Comparison of ENCODE assay signal across 21 cellular contexts in the genomic region with DNA sequence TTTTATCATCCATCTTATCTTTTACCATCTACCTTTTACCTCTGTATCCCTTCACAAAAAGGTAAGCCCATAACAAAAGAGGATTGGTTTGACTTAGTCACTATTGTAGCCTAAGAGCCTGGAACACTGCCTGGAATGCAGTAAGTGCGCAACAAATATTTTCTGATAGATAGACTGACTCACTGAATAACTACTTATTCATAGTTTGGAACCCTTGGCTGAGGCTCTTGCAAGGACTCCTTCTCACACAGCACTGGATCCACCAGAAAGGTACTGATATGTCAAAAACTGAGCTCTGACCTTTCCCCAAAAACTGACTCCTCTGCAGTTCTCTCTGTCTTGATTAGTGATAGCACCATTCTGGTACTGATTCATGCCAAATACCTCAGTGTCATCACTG.
DNase-seq lines count a peak whose midpoint lies in the region; ATAC-seq, FAIRE-seq and TF ChIP-seq lines count a peak whose summit lies in the region.
"Had no signal": no experiment of that assay in that cellular context is flagged by ENCODE, and none has a peak within 500 bp of the region (broad histone marks: within the 10 kb centered on the region; RNA-seq: fewer than 3 reads in every experiment).

No MANE protein-coding gene starts in this region.

- DNase-seq in NCI-H226 = peak; percentile 35
- DNase-seq in bronchial epithelial cell (ENCODE audit: low read depth) = peak; percentile 61
- DNase-seq in left lung = no peak
- no peak for DNase-seq in DMS 273 treated with DMSO at 0.1 percent for 48 hours (lab: John Stamatoyannopoulos, UW)
- no peak for DNase-seq in MV-4-11 (lab: John Stamatoyannopoulos, UW)
- DNase-seq: activated CD4-positive, alpha-beta T cell treated with anti-CD3 and anti-CD28 coated beads, Interleukin-2, amount 50 U/mL, for 1 hour; activated naive CD4-positive, alpha-beta T cell treated with anti-CD3 and anti-CD28 coated beads, Interleukin-2, amount 50 U/mL, for 16 hours; caudate nucleus; GF-D8; H7; NCI-H2029; NCI-H510A; nephron progenitor cell; psoas muscle; uterus had no signal

- H3K4me2 ChIP-seq in BLaER1 treated with 17β-estradiol and CSF1 and Interleukin-3, amounts not matched to agents 10 nM and 100 nM = peak overlapping the region; percentile 2 to 89 (median 82); a peak in 15 of 22 replicates

- TF ChIP-seq CTCF in bronchial epithelial cell (IDR thresholded peaks at IDR 0.05; ENCODE audit: insufficient read depth, low read length, severe bottlenecking) = no peak
- no peak for TF ChIP-seq CTCF in left lung (IDR thresholded peaks at IDR 0.05)

- H3K27me3 ChIP-seq in BLaER1 treated with 17β-estradiol and CSF1 and Interleukin-3, amounts not matched to agents 10 nM and 100 nM = no peaks in the 10 kb centered on the region
- peaks cover 2% of the 10 kb centered on the region for H3K27me3 ChIP-seq in bronchial epithelial cell (ENCODE audit: control insufficient read depth, insufficient read depth, low read length)
- H3K27me3 ChIP-seq in left lung = no peaks in the 10 kb centered on the region
- H3K27me3 ChIP-seq: uterus had no signal

- no peak overlapping the region for H3K9ac ChIP-seq in BLaER1 treated with 17β-estradiol and CSF1 and Interleukin-3, amounts not matched to agents 10 nM and 100 nM

- intact Hi-C loops in left lung (cut with DNase I) = no loop called here

- peak overlapping the region in 10 of 11 experiments; percentile 82 to 94 (median 92); a peak in 20 of 22 replicates for H3K27ac ChIP-seq in BLaER1 treated with 17β-estradiol and CSF1 and Interleukin-3, amounts not matched to agents 10 nM and 100 nM
- H3K27ac ChIP-seq in left lung = no peak overlapping the region
- H3K27ac ChIP-seq: psoas muscle, uterus had no signal

- no peaks in the 10 kb centered on the region for H4K20me1 ChIP-seq in BLaER1 treated with 17β-estradiol and CSF1 and Interleukin-3, amounts not matched to agents 10 nM and 100 nM

- no peak overlapping the region for H3K4me3 ChIP-seq in BLaER1 treated with 17β-estradiol and CSF1 and Interleukin-3, amounts not matched to agents 10 nM and 100 nM
- H3K4me3 ChIP-seq in bronchial epithelial cell (ENCODE audit: low read depth, low read length) (no peak overlapping the region), left lung (no peak overlapping the region)
- H3K4me3 ChIP-seq: psoas muscle, uterus had no signal

- no peaks in the 10 kb centered on the region for H3K36me3 ChIP-seq in BLaER1 treated with 17β-estradiol and CSF1 and Interleukin-3, amounts not matched to agents 10 nM and 100 nM
- H3K36me3 ChIP-seq in bronchial epithelial cell (ENCODE audit: control insufficient read depth, insufficient read depth, low read length) = no peaks in the 10 kb centered on the region
- no peaks in the 10 kb centered on the region for H3K36me3 ChIP-seq in left lung
- H3K36me3 ChIP-seq: uterus had no signal

- ATAC-seq in left lung = peak; percentile 9
- ATAC-seq in GM19023 (IDR thresholded peaks at IDR 0.05; ENCODE audit: unreplicated experiment) = no peak
- no peak for ATAC-seq in HG03442 (IDR thresholded peaks at IDR 0.05; ENCODE audit: unreplicated experiment)
- ATAC-seq: psoas muscle had no signal

- no peak for FAIRE-seq in bronchial epithelial cell (lab: Jason Lieb, UNC)
- FAIRE-seq: HTR-8/SVneo, islet of Langerhans, TTC549 had no signal

- H3K9me3 ChIP-seq in BLaER1 treated with 17β-estradiol and CSF1 and Interleukin-3, amounts not matched to agents 10 nM and 100 nM (replicated peaks in 1 of 11) = peaks cover 0 to 22% (median 11%) of the 10 kb centered on the region in 11 experiments; a peak in 16 of 22 replicates
- no peaks in the 10 kb centered on the region for H3K9me3 ChIP-seq in left lung
- H3K9me3 ChIP-seq: psoas muscle, uterus had no signal

- H3K4me1 ChIP-seq in BLaER1 treated with 17β-estradiol and CSF1 and Interleukin-3, amounts not matched to agents 10 nM and 100 nM = peaks cover 50 to 73% (median 55%) of the 10 kb centered on the region in 10 experiments
- H3K4me1 ChIP-seq in left lung = peaks cover 9 to 26% of the 10 kb centered on the region in 2 donors
- H3K4me1 ChIP-seq: psoas muscle, uterus had no signal

Comparison
In these comparisons a context has a peak if more than half of its experiments do, and no peak if none do; other contexts are left out.
1. H3K27ac ChIP-seq: peak in BLaER1 treated with 17β-estradiol and CSF1 and Interleukin-3, amounts not matched to agents 10 nM and 100 nM (10 of 11); none in left lung (0 of 2).
2. DNase-seq: peak in NCI-H226 (single experiment) and bronchial epithelial cell (single experiment); none in left lung (0 of 2), DMS 273 treated with DMSO at 0.1 percent for 48 hours (single experiment) and MV-4-11 (single experiment).